ENCODE assay signal across 11 cellular contexts in the genomic region with DNA sequence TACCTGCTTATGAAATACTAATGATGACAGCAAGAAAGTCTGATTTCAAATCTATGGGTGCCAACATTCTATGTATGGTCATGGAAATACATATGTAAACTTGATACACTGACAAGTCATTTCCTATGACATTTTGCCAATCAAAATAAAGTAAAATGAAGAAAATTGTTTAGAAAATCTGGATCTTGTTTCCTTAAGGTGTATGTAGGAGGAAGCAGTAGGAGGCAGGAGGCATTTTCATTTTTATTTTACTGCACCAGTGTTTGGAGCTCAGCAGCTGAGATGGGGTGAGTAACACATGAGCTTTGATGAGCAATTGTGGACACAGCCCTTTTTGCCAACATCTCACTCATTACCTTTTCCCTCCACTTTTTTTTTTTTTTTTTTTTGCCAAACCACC.
DNase-seq lines count a peak whose midpoint lies in the region.
"Had no signal": no experiment of that assay in that cellular context is flagged by ENCODE, and none has a peak within 500 bp of the region (broad histone marks: within the 10 kb centered on the region; RNA-seq: fewer than 3 reads in every experiment).

No MANE protein-coding gene starts in this region.

- H3K27ac ChIP-seq in GM23248 (no peak overlapping the region), epithelial cell of prostate (peak overlapping the region; percentile 50), caudate nucleus (ENCODE audit: low read depth, low read length) (no peak overlapping the region)

- H2AFZ ChIP-seq in GM23248: no peak overlapping the region

- H3F3A ChIP-seq in GM23248 (ENCODE audit: insufficient read depth): peaks cover 12% of the 10 kb centered on the region

- in situ Hi-C loops in GM23248 (cut with MboI): no loop called here

- H3K79me2 ChIP-seq in GM23248 (ENCODE audit: insufficient read depth): no peaks in the 10 kb centered on the region

- H3K9me3 ChIP-seq in GM23248 (ENCODE audit: low read depth): no peaks in the 10 kb centered on the region

- no peak overlapping the region for H3K9ac ChIP-seq in GM23248

- DNase-seq in GM23248: peak; percentile 79
- DNase-seq in RKO (ENCODE audit: low spot score): peak; percentile 47
- DNase-seq in epithelial cell of prostate (ENCODE audit: low read depth, low spot score): peak; percentile 20
- peak; percentile 81 for DNase-seq in renal cortical epithelial cell (ENCODE audit: low read depth)
- no peak for DNase-seq in caudate nucleus (lab: John Stamatoyannopoulos, UW)
- DNase-seq in stimulated activated CD4-positive, alpha-beta T cell treated with anti-CD3 and anti-CD28 coated beads, Interleukin-4, amount 100 ng/mL, for 24 hours: no peak
- DNase-seq in SHP77 (lab: John Stamatoyannopoulos, UW): no peak
- DNase-seq: glutamatergic neuron, NCI-H1092 treated with DMSO at 0.1 percent for 48 hours, NCI-H526, right cardiac atrium had no signal

- peak overlapping the region; percentile 75 for H3K4me2 ChIP-seq in GM23248 (ENCODE audit: unreplicated experiment)

- H3K27me3 ChIP-seq in GM23248 (replicated peaks; ENCODE audit: insufficient read depth): peaks cover 6% of the 10 kb centered on the region

- H3K9me2 ChIP-seq in GM23248 (ENCODE audit: insufficient read depth): no peaks in the 10 kb centered on the region

- H4K20me1 ChIP-seq in GM23248 (ENCODE audit: insufficient read depth): no peaks in the 10 kb centered on the region

- peaks cover 29% of the 10 kb centered on the region for H3K4me1 ChIP-seq in GM23248 (ENCODE audit: insufficient read depth)

- H3K4me3 ChIP-seq in GM23248: no peak overlapping the region

- H3K36me3 ChIP-seq in GM23248 (ENCODE audit: low read depth): no peaks in the 10 kb centered on the region

Comparison
In these comparisons a context has a peak if more than half of its experiments do, and no peak if none do; other contexts are left out.
1. DNase-seq: peak in GM23248 (single experiment), RKO (single experiment), epithelial cell of prostate (single experiment) and renal cortical epithelial cell (single experiment); none in caudate nucleus (0 of 61), stimulated activated CD4-positive, alpha-beta T cell treated with anti-CD3 and anti-CD28 coated beads, Interleukin-4, amount 100 ng/mL, for 24 hours (single experiment) and SHP77 (0 of 2).